ENCODE assay signal across 20 cellular contexts in genomic region chr7:1560620-1561031, GRCh38. TPM values are rescaled to one million over a fixed set of nuclear protein-coding genes. Genes with fewer than 3 reads are reported as not detected.
DNase-seq lines count a peak whose midpoint lies in the region; ATAC-seq and TF ChIP-seq lines count a peak whose summit lies in the region.
"Had no signal": no experiment of that assay in that cellular context is flagged by ENCODE, and none has a peak within 500 bp of the region (broad histone marks: within the 10 kb centered on the region; RNA-seq: fewer than 3 reads in every experiment).

No MANE protein-coding gene starts in this region.

- intact Hi-C loops in esophagus squamous epithelium (cut with DNase I) = no loop called here

- DNase-seq in activated CD8-positive, alpha-beta memory T cell treated with anti-CD3 and anti-CD28 coated beads, Interleukin-2, amount 50 U/mL, for 4 hours = peak; percentile 14
- no peak for DNase-seq in activated CD8-positive, alpha-beta memory T cell treated with anti-CD3 and anti-CD28 coated beads, Interleukin-2, amount 50 U/mL, for 48 hours
- DNase-seq in esophagus squamous epithelium (lab: John Stamatoyannopoulos, UW) (no peak), hepatic stellate cell (ENCODE audit: low spot score) (no peak)
- DNase-seq in stimulated activated CD4-positive, alpha-beta T cell treated with anti-CD3 and anti-CD28 coated beads, Interleukin-4, amount 100 ng/mL, for 1 hour = no peak
- DNase-seq: 8988T, DMS79 treated with DMSO at 0.1 percent for 48 hours, KG1, NCI-H1048, NCI-H146, NCI-H2081, NCI-H510A, NCI-H82, PC-9 had no signal

- no peak for ATAC-seq in HG02678 (IDR thresholded peaks at IDR 0.05; ENCODE audit: unreplicated experiment)
- ATAC-seq: HCT116 had no signal

- H3K27ac ChIP-seq in VCaP (peak overlapping the region; percentile 88; the same call in 1 of the 2 replicates), esophagus squamous epithelium (peak overlapping the region; percentile 87 to 94 (median 92)), skin epidermis (peak overlapping the region in 20 of 21 experiments; percentile 38 to 87 (median 80))
- H3K27ac ChIP-seq: BLaER1 had no signal

- peaks cover 0 to 5% (median 0%) of the 10 kb centered on the region in 3 donors for H3K36me3 ChIP-seq in esophagus squamous epithelium

- H3K9me3 ChIP-seq in esophagus squamous epithelium = no peaks in the 10 kb centered on the region
- H3K9me3 ChIP-seq: BLaER1 had no signal

- H3K4me3 ChIP-seq in esophagus squamous epithelium (peak overlapping the region; percentile 29 to 60 (median 48)), skin epidermis (peak overlapping the region in 5 of 7 experiments; percentile 5 to 34 (median 19))
- H3K4me3 ChIP-seq: BLaER1, PC-9 had no signal

- TF ChIP-seq POLR2A in esophagus squamous epithelium (IDR thresholded peaks at IDR 0.05) = peak in 1 of 4 donors; percentile 27

- TF ChIP-seq CTCF in VCaP (conservative IDR thresholded peaks at IDR 0.05) (no peak), esophagus squamous epithelium (IDR thresholded peaks at IDR 0.05) (no peak)

- H3K4me1 ChIP-seq in esophagus squamous epithelium = peaks cover 25 to 79% (median 40%) of the 10 kb centered on the region in 3 donors

- 62% methylated on average over 3 of the region's 13 CpGs; no CpG with 5 or more reads in 1 of the 2 donors for WGBS in esophagus squamous epithelium, 2 donors

- H3K27me3 ChIP-seq in esophagus squamous epithelium = no peaks in the 10 kb centered on the region
- H3K27me3 ChIP-seq: BLaER1 had no signal

RNA-seq across cellular contexts. Expression of gene TMEM184A, which starts 4.6 kb away (rescaled TPM):
- total RNA-seq in esophagus squamous epithelium = 100 to 1,000 TPM in 2 of 4 donors, 10 to 100 TPM in 2; 56.7 to 204 (median 98.9) TPM
- total RNA-seq: CD8-positive, alpha-beta memory T cell had no signal

RNA-seq across cellular contexts. Expression of gene PSMG3, which starts 9.2 kb away (rescaled TPM):
- total RNA-seq in esophagus squamous epithelium = 10 to 100 TPM; 44.5 to 63.6 (median 47.4) TPM

RNA-seq across cellular contexts. Expression of gene MAFK, which starts 30.1 kb away (rescaled TPM):
- 10 to 100 TPM; 11.3 to 26.9 (median 18.9) TPM for total RNA-seq in esophagus squamous epithelium

RNA-seq across cellular contexts. Expression of gene INTS1, which starts 56.4 kb away (rescaled TPM):
- 10 to 100 TPM; 27.8 to 45.3 (median 36.6) TPM for total RNA-seq in esophagus squamous epithelium
